In genomic region chr5:103908327-103909099, GRCh38 we compare ENCODE assay signal across 23 cellular contexts.
"Had no signal": no experiment of that assay in that cellular context is flagged by ENCODE, and none has a peak within 500 bp of the region (broad histone marks: within the 10 kb centered on the region; RNA-seq: fewer than 3 reads in every experiment).

No MANE protein-coding gene starts in this region.

- H3K9me3 Mint-ChIP-seq: activated CD4-positive, alpha-beta T cell treated with anti-CD3 and anti-CD28 coated beads, Interleukin-2, amount 10 ng/mL, durations not matched to agents 24 days and 14 days had no signal

- H3K4me3 ChIP-seq: body of pancreas, coronary artery, lower lobe of right lung, smooth muscle cell had no signal

- H3K4me1 ChIP-seq: body of pancreas, lower lobe of right lung had no signal

- H3K9me3 ChIP-seq: body of pancreas, lower lobe of right lung had no signal

- H3K27ac Mint-ChIP-seq: activated B cell treated with CpG ODN at 0.5 μM for 24 hours; activated CD4-positive, alpha-beta T cell treated with anti-CD3 and anti-CD28 coated beads, Interleukin-2, amount 10 ng/mL, durations not matched to agents 24 days and 14 days; activated CD8-positive, alpha-beta T cell treated with anti-CD3 and anti-CD28 coated beads, Interleukin-2, amount 10 ng/mL, durations not matched to agents 7 days and 5 days; activated naive CD8-positive, alpha-beta T cell; activated T-cell treated with anti-CD3 and anti-CD28 coated beads, Interleukin-2, amount 50 U/mL, for 72 hours; T-helper 17 cell had no signal

- H3K36me3 Mint-ChIP-seq: activated naive CD8-positive, alpha-beta T cell had no signal

- H3K4me3 Mint-ChIP-seq: activated B cell treated with CpG ODN at 0.5 μM for 24 hours; activated CD4-positive, alpha-beta T cell treated with anti-CD3 and anti-CD28 coated beads, Interleukin-2, amount 10 ng/mL, durations not matched to agents 24 days and 14 days; activated CD8-positive, alpha-beta T cell treated with anti-CD3 and anti-CD28 coated beads, Interleukin-2, amount 10 ng/mL, durations not matched to agents 7 days and 5 days; activated naive CD8-positive, alpha-beta T cell; activated T-cell treated with anti-CD3 and anti-CD28 coated beads, Interleukin-2, amount 50 U/mL, for 72 hours; T-helper 17 cell had no signal

- H3K36me3 ChIP-seq: lower lobe of right lung had no signal

- H3K27me3 Mint-ChIP-seq: activated B cell treated with CpG ODN at 0.5 μM for 24 hours; activated CD4-positive, alpha-beta T cell treated with anti-CD3 and anti-CD28 coated beads, Interleukin-2, amount 10 ng/mL, durations not matched to agents 24 days and 14 days; activated naive CD8-positive, alpha-beta T cell; T-helper 17 cell had no signal

- H3K27ac ChIP-seq: body of pancreas, coronary artery, foreskin keratinocyte, lower lobe of right lung had no signal

- H3K4me1 Mint-ChIP-seq: activated B cell treated with CpG ODN at 0.5 μM for 24 hours; activated CD4-positive, alpha-beta T cell treated with anti-CD3 and anti-CD28 coated beads, Interleukin-2, amount 10 ng/mL, durations not matched to agents 24 days and 14 days; T-helper 17 cell had no signal

- H3K27me3 ChIP-seq: body of pancreas, foreskin keratinocyte had no signal

- ATAC-seq: activated CD8-positive, alpha-beta T cell treated with anti-CD3 and anti-CD28 coated beads, Interleukin-2, amount 10 ng/mL, durations not matched to agents 7 days and 5 days; activated T-cell treated with anti-CD3 and anti-CD28 coated beads, Interleukin-2, amount 50 U/mL, for 72 hours; body of pancreas; foreskin keratinocyte; lower lobe of right lung; right cardiac atrium; stimulated activated naive CD8-positive, alpha-beta T cell treated with anti-CD3 and anti-CD28 coated beads, Interleukin-15, Interleukin-2, amounts not matched to agents 100 U/mL and 50 U/mL, for 24 hours; T-helper 17 cell had no signal

- DNase-seq: activated B cell treated with CpG ODN at 0.5 μM for 24 hours; activated CD4-positive, alpha-beta T cell treated with anti-CD3 and anti-CD28 coated beads, Interleukin-2, amount 10 ng/mL, durations not matched to agents 24 days and 14 days; activated CD8-positive, alpha-beta memory T cell treated with anti-CD3 and anti-CD28 coated beads, Interleukin-2, amount 50 U/mL, for 48 hours; activated CD8-positive, alpha-beta T cell treated with anti-CD3 and anti-CD28 coated beads, Interleukin-2, amount 10 ng/mL, durations not matched to agents 7 days and 5 days; activated gamma-delta T cell treated with Interleukin-2 at 50 U/mL for 16 hours; activated T-cell treated with anti-CD3 and anti-CD28 coated beads, Interleukin-2, amount 50 U/mL, for 72 hours; amniotic stem cell; body of pancreas; caudate nucleus; effector CD4-positive, alpha-beta T cell; foreskin keratinocyte; glutamatergic neuron; hypothalamus; kidney glomerular epithelial cell; lower lobe of right lung; midbrain; right cardiac atrium; stimulated activated naive CD8-positive, alpha-beta T cell treated with anti-CD3 and anti-CD28 coated beads, Interleukin-15, Interleukin-2, amounts not matched to agents 100 U/mL and 50 U/mL, for 24 hours; T-helper 17 cell; trophoblast cell had no signal
